Comparison of ENCODE assay signal across 8 cellular contexts in the genomic region with DNA sequence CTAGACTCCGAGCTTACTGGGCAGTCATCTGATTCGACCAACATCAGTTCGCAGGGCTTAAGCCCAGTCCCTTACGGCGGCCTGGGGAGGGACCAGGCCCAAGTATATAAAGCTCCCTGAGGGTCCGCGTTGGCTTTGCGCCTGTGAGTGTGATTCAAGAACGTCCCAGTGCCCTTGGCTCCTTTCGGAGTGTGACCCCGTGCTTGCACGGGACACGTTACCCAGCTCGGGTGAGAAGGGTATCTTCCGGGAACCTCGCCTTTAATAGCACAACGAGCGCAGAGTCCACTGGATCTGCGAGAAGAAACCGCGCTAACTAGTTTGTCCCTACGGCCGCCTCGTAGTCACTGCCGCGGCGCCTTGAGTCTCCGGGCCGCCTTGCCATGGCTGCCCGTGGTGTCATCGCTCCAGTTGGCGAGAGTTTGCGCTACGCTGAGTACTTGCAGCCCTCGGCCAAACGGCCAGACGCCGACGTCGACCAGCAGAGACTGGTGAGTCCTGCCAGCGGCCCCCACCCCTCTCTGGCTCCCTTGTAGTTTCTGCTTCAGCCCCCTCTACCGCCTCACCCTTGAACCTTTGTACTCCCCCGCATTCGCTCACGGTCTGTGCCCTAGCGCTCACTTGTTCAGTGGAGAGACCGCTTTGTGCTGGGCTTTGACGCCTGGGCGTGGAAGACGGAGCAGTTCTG. TPM values are rescaled to one million over a fixed set of nuclear protein-coding genes. Genes with fewer than 3 reads are reported as not detected.
DNase-seq lines count a peak whose midpoint lies in the region; ATAC-seq lines count a peak whose summit lies in the region.

A gene (plus strand): TSS at position 343 of the 688 bp plus-strand sequence. CDS start 41 bp downstream, at position 384.

- H3K9me3 ChIP-seq in esophagus (ENCODE audit: control insufficient read depth in 2 of 2, insufficient read depth in 1 of 2, low read depth in 1 of 2, low read length in 1 of 2) = no peaks in the 10 kb centered on the region
- no peaks in the 10 kb centered on the region for H3K9me3 ChIP-seq in mucosa of rectum (ENCODE audit: control insufficient read depth in 2 of 2, low read length in 2 of 2)

- peak within 1 kb of the TSS; percentile 71 to 96 for H3K9ac ChIP-seq in mucosa of rectum (ENCODE audit: low read depth in 1 of 2, low read length in 2 of 2)

- H3K36me3 ChIP-seq in esophagus (ENCODE audit: control insufficient read depth in 2 of 2, insufficient read depth in 2 of 2, low read length in 1 of 2) (peaks cover 0 to 2% of the 10 kb centered on the region in 2 donors), mucosa of rectum (ENCODE audit: control insufficient read depth in 2 of 2, insufficient read depth in 2 of 2, low read length in 2 of 2) (peaks cover 0 to 5% of the 10 kb centered on the region in 2 donors)

- ATAC-seq in GM18511 (IDR thresholded peaks at IDR 0.05; ENCODE audit: unreplicated experiment) (peak; percentile 90), HG02970 (IDR thresholded peaks at IDR 0.05; ENCODE audit: low FRiP score, unreplicated experiment) (peak; percentile 76)

- H3K27ac ChIP-seq in esophagus (ENCODE audit: low read depth in 2 of 2, low read length in 1 of 2) (peak within 1 kb of the TSS; percentile 71 to 90), mucosa of rectum (ENCODE audit: low read depth in 2 of 2, low read length in 2 of 2) (peak within 1 kb of the TSS; percentile 89 to 95)

- WGBS in esophagus, 2 donors = 1 to 4% methylated on average over 50 of the region's 50 CpGs

- H3K4me3 ChIP-seq in esophagus (ENCODE audit: low read depth in 1 of 2, low read length in 2 of 2) (peak within 1 kb of the TSS; percentile 58 to 81), mucosa of rectum (ENCODE audit: low read length in 2 of 2) (peak within 1 kb of the TSS; percentile 80 to 99)

- H3K4me1 ChIP-seq in esophagus (ENCODE audit: control insufficient read depth in 2 of 2, insufficient read depth in 2 of 2, low read length in 1 of 2) = peaks cover 0 to 2% of the 10 kb centered on the region in 2 donors
- peaks cover 8 to 14% of the 10 kb centered on the region in 2 donors for H3K4me1 ChIP-seq in mucosa of rectum (ENCODE audit: control insufficient read depth in 2 of 2, insufficient read depth in 2 of 2, low read length in 2 of 2)

- H3K27me3 ChIP-seq in esophagus (ENCODE audit: control insufficient read depth in 1 of 2, insufficient read depth in 2 of 2, low read length in 2 of 2) (no peaks in the 10 kb centered on the region), mucosa of rectum (ENCODE audit: control insufficient read depth in 2 of 2, insufficient read depth in 2 of 2, low read length in 2 of 2) (no peaks in the 10 kb centered on the region)

- DNase-seq in NCI-H774 (lab: John Stamatoyannopoulos, UW) = peak; percentile 0
- DNase-seq in activated T-cell treated with anti-CD3 and anti-CD28 coated beads for 48 hours (ENCODE audit: low read depth) = peak; percentile 74
- peak; percentile 56 to 63 for DNase-seq in stimulated activated CD8-positive, alpha-beta memory T cell treated with anti-CD3 and anti-CD28 coated beads, Interleukin-4, amount 100 ng/mL, for 4 hours (ENCODE audit: low read depth in 2 of 2, low spot score in 1 of 2)
- no peak for DNase-seq in NCI-H146 (lab: John Stamatoyannopoulos, UW)

RNA-seq across cellular contexts. Expression of the gene that starts here (rescaled TPM):
- 10 to 100 TPM in 1 of 2 donors, 1 to 10 TPM in 1; 8.6 to 13.6 TPM for polyA plus RNA-seq in esophagus
